ENCODE assay signal across 11 cellular contexts in the genomic region with DNA sequence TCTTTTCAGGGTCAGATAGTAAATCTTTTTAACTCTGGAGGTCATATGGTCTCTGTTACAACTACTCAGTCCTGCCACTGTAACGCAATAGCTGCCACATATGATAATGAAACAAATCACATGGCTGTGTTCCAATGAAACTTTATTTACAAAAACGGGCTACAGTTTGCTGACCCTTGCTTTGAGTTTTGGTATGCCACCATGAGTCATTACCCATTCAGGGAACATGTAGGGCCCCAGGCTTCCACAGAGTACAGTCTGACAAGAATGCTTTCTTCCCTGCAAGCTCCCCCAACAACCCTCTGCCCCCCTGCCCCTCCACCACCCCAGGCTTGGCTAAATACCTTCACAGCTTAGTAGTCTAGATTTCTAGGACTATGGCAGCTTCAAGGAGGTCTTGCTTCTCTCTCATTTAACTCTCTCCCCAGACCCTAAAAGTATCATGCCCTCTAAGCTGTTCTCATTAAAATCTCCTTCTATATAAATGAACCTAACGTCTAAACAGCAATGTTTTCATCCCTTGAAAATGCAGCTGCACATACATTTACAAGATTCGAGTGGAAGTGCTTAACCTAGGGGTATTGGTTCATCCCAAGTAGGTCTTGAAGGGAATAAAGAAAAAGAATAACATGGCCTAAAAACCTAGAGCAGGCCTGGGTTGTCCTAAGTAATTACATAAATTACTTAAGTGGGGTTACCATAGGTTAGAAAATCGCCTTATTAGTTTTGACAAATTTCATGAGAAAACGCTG.
DNase-seq lines count a peak whose midpoint lies in the region; ATAC-seq and TF ChIP-seq lines count a peak whose summit lies in the region.
"Had no signal": no experiment of that assay in that cellular context is flagged by ENCODE, and none has a peak within 500 bp of the region (broad histone marks: within the 10 kb centered on the region; RNA-seq: fewer than 3 reads in every experiment).

No MANE protein-coding gene starts in this region.

- POLR2A ChIA-PET in Caco-2 (lab: Charles Lee) = no interaction called here
- POLR2A ChIA-PET in RWPE1 (lab: Yijun Ruan, JAX; ENCODE audit: low non-redundant PET) = interaction anchor here (0.7 kb wide), 1 partner anchor 365 kb away, joined by 4 read pairs; no protein-coding TSS in a partner anchor

- H3K9me3 ChIP-seq in Caco-2 (no peaks in the 10 kb centered on the region), esophagus muscularis mucosa (no peaks in the 10 kb centered on the region)

- WGBS in esophagus muscularis mucosa = 52% methylated on average over 6 of the region's 6 CpGs

- BruUV-seq in Caco-2 (replicated peaks; lab: Mats Ljungman, UMichigan) = no TSS peak

- H3K27me3 ChIP-seq in Caco-2 (replicated peaks; ENCODE audit: control insufficient read depth, insufficient read depth, low read length) (no peaks in the 10 kb centered on the region), esophagus muscularis mucosa (no peaks in the 10 kb centered on the region)

- H3K9me3 Mint-ChIP-seq in Caco-2 (ENCODE audit: unreplicated experiment) (peaks cover 10% of the 10 kb centered on the region), nephron progenitor cell (peaks cover 12% of the 10 kb centered on the region)
- H3K9me3 Mint-ChIP-seq: CD4-positive, alpha-beta T cell had no signal

- H3K4me3 Mint-ChIP-seq in Caco-2 (ENCODE audit: unreplicated experiment) = no peak overlapping the region
- no peak overlapping the region for H3K4me3 Mint-ChIP-seq in nephron progenitor cell
- H3K4me3 Mint-ChIP-seq: CD4-positive, alpha-beta T cell had no signal

- H3K27ac ChIP-seq in RWPE1 = peak overlapping the region; percentile 36; the same call in 1 of the 2 replicates
- H3K27ac ChIP-seq in esophagus muscularis mucosa (replicated peaks in 1 of 4) = peak overlapping the region; percentile 75 to 85 (median 76)

- TF ChIP-seq POLR2A in esophagus muscularis mucosa (IDR thresholded peaks at IDR 0.05; ENCODE audit: low read depth) = no peak

- DNase-seq in Caco-2 = peak; percentile 43 to 66
- DNase-seq in RWPE1 (ENCODE audit: low spot score) = peak; percentile 78
- peak; percentile 42 for DNase-seq in esophagus muscularis mucosa (ENCODE audit: extremely low spot score)
- no peak for DNase-seq in nephron progenitor cell
- no peak for DNase-seq in NCI-H1694 (lab: John Stamatoyannopoulos, UW)
- no peak for DNase-seq in KG1 (lab: John Stamatoyannopoulos, UW)
- DNase-seq: activated CD8-positive, alpha-beta memory T cell treated with anti-CD3 and anti-CD28 coated beads, Interleukin-2, amount 50 U/mL, for 48 hours; CD4-positive, alpha-beta T cell; NCI-H1105 had no signal

- no peaks in the 10 kb centered on the region for H3K27me3 Mint-ChIP-seq in Caco-2 (ENCODE audit: insufficient read depth, unreplicated experiment)
- H3K27me3 Mint-ChIP-seq in nephron progenitor cell (ENCODE audit: low read depth, poor library complexity) = peaks cover 3% of the 10 kb centered on the region

- H3K4me1 ChIP-seq in Caco-2 (peaks cover 38% of the 10 kb centered on the region), esophagus muscularis mucosa (peaks cover 19 to 69% (median 61%) of the 10 kb centered on the region in 4 donors)

- no peak for TF ChIP-seq CTCF in Caco-2 (IDR thresholded peaks at IDR 0.05; ENCODE audit: insufficient read depth in 1 of 2, low read depth in 1 of 2, low read length in 1 of 2, severe bottlenecking in 1 of 2, unreplicated experiment in 1 of 2)
- TF ChIP-seq CTCF in RWPE1 (conservative IDR thresholded peaks at IDR 0.05; ENCODE audit: low read depth) = no peak
- TF ChIP-seq CTCF in esophagus muscularis mucosa (IDR thresholded peaks at IDR 0.05) = no peak
- no peak for TF ChIP-seq CTCF in nephron progenitor cell (IDR thresholded peaks at IDR 0.05)

- H3K27ac Mint-ChIP-seq in Caco-2 (ENCODE audit: unreplicated experiment) = peak overlapping the region; percentile 91
- peak overlapping the region; percentile 84 for H3K27ac Mint-ChIP-seq in nephron progenitor cell
- H3K27ac Mint-ChIP-seq: CD4-positive, alpha-beta T cell had no signal

- intact Hi-C loops in Caco-2 (cut with micrococcal nuclease; ENCODE audit: unreplicated experiment) (no loop called here), esophagus muscularis mucosa (cut with DNase I) (loop anchor here (5.0 kb wide), 1 partner anchor 76 kb away; no protein-coding TSS in a partner anchor)

- CTCF ChIA-PET in Caco-2 (lab: Charles Lee) = no interaction called here
- CTCF ChIA-PET in RWPE1 (lab: Yijun Ruan, JAX) = no interaction called here

- H3K36me3 Mint-ChIP-seq in Caco-2 (ENCODE audit: insufficient read depth, unreplicated experiment) (no peaks in the 10 kb centered on the region), nephron progenitor cell (ENCODE audit: low read depth) (peaks cover 2% of the 10 kb centered on the region)

- TF ChIP-seq EP300 in esophagus muscularis mucosa (IDR thresholded peaks at IDR 0.05) = no peak

- ATAC-seq in HG03378 (IDR thresholded peaks at IDR 0.05; ENCODE audit: unreplicated experiment) (no peak), GM18520 (IDR thresholded peaks at IDR 0.05; ENCODE audit: unreplicated experiment) (no peak)

- H3K4me1 Mint-ChIP-seq in Caco-2 (ENCODE audit: low read depth, unreplicated experiment) (peaks cover 38% of the 10 kb centered on the region), nephron progenitor cell (peaks cover 72% of the 10 kb centered on the region)

- no peak overlapping the region for H3K4me3 ChIP-seq in Caco-2 (ENCODE audit: low read depth, low read length)
- no peak overlapping the region for H3K4me3 ChIP-seq in esophagus muscularis mucosa

- H3K36me3 ChIP-seq in Caco-2 (ENCODE audit: control insufficient read depth, insufficient read depth, low read length) = no peaks in the 10 kb centered on the region
- no peaks in the 10 kb centered on the region for H3K36me3 ChIP-seq in esophagus muscularis mucosa

Comparison
In these comparisons a context has a peak if more than half of its experiments do, and no peak if none do; other contexts are left out.
1. DNase-seq: peak in Caco-2 (2 of 2), RWPE1 (single experiment) and esophagus muscularis mucosa (single experiment); none in nephron progenitor cell (single experiment), NCI-H1694 (single experiment) and KG1 (single experiment).